Comparison of ENCODE assay signal across 25 cellular contexts in the genomic region with DNA sequence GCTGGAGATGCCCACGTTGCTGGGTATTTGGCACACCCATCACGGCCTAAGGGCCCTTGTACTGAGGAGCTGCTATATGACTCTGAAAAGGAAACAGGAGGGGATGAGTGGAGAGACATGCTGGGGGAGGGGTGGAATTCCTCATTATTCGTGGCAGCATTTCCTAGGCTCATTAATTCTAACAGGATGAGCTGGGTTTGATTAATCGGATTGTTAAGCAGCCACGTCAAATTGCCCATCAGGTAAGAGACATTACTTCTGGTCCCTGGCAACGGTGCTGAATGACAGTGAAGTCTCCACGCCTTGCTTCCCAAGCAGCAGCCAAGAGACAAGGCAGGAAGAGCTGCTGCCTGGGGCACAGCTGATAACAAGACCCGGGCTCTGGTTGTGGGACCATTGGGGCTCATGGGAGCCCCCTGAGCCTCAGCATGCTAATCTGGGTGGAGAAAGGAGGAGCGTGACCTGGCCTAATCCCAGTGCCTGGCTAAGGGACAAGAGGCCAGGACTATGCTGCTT.
DNase-seq lines count a peak whose midpoint lies in the region; ATAC-seq and TF ChIP-seq lines count a peak whose summit lies in the region.
"Had no signal": no experiment of that assay in that cellular context is flagged by ENCODE, and none has a peak within 500 bp of the region (broad histone marks: within the 10 kb centered on the region; RNA-seq: fewer than 3 reads in every experiment).

No MANE protein-coding gene starts in this region.

- TF ChIP-seq POLR2A in tibial nerve (IDR thresholded peaks at IDR 0.05), result no peak

- no peaks in the 10 kb centered on the region for H3K9me3 ChIP-seq in tibial nerve
- H3K9me3 ChIP-seq: esophagus muscularis mucosa, pancreas, testis had no signal

- no peaks in the 10 kb centered on the region for H3K4me1 Mint-ChIP-seq in activated CD8-positive, alpha-beta T cell treated with anti-CD3 and anti-CD28 coated beads, Interleukin-2, amount 10 ng/mL, durations not matched to agents 7 days and 5 days (ENCODE audit: low read depth)

- H3K4me3 ChIP-seq in tibial nerve, result no peak overlapping the region
- H3K4me3 ChIP-seq: esophagus muscularis mucosa, GM12878, GM23248, pancreas, testis had no signal

- CTCF ChIA-PET in activated CD8-positive, alpha-beta T cell treated with anti-CD3 and anti-CD28 coated beads, Interleukin-2, amount 10 ng/mL, durations not matched to agents 7 days and 5 days (lab: Charles Lee), result interaction anchor here (1.1 kb wide), 1 partner anchor 16 kb away, joined by 3 read pairs; no protein-coding TSS in a partner anchor

- POLR2A ChIA-PET in activated CD8-positive, alpha-beta T cell treated with anti-CD3 and anti-CD28 coated beads, Interleukin-2, amount 10 ng/mL, durations not matched to agents 7 days and 5 days (lab: Charles Lee), result no interaction called here

- H3K36me3 ChIP-seq in tibial nerve, result no peaks in the 10 kb centered on the region
- H3K36me3 ChIP-seq: esophagus muscularis mucosa, pancreas had no signal

- no peaks in the 10 kb centered on the region for H3K9me3 Mint-ChIP-seq in activated CD8-positive, alpha-beta T cell treated with anti-CD3 and anti-CD28 coated beads, Interleukin-2, amount 10 ng/mL, durations not matched to agents 7 days and 5 days (ENCODE audit: insufficient read depth)
- H3K9me3 Mint-ChIP-seq: activated T-cell treated with anti-CD3 and anti-CD28 coated beads, Interleukin-2, amount 50 U/mL, for 72 hours had no signal

- H3K27ac ChIP-seq in VCaP (peak overlapping the region; percentile 84), tibial nerve (no peak overlapping the region)
- H3K27ac ChIP-seq: esophagus muscularis mucosa, GM23248, KMS-11, pancreas, testis had no signal

- no peak for TF ChIP-seq EP300 in tibial nerve (IDR thresholded peaks at IDR 0.05)

- H3K36me3 Mint-ChIP-seq in activated CD8-positive, alpha-beta T cell treated with anti-CD3 and anti-CD28 coated beads, Interleukin-2, amount 10 ng/mL, durations not matched to agents 7 days and 5 days (ENCODE audit: low read depth), result no peaks in the 10 kb centered on the region
- H3K36me3 Mint-ChIP-seq: CD14-positive monocyte; naive thymus-derived CD4-positive, alpha-beta T cell had no signal

- WGBS in tibial nerve, 2 donors, result 37 to 44% methylated on average over 9 of the region's 9 CpGs

- ATAC-seq in HG03354 (IDR thresholded peaks at IDR 0.05; ENCODE audit: poor library complexity, severe bottlenecking, unreplicated experiment), result no peak
- ATAC-seq in activated CD8-positive, alpha-beta T cell treated with anti-CD3 and anti-CD28 coated beads, Interleukin-2, amount 10 ng/mL, durations not matched to agents 7 days and 5 days, result no peak
- ATAC-seq: activated T-cell treated with anti-CD3 and anti-CD28 coated beads, Interleukin-2, amount 50 U/mL, for 72 hours; GM12878; left cardiac atrium; naive thymus-derived CD4-positive, alpha-beta T cell; pancreas; T-helper 17 cell had no signal

- H3K27me3 Mint-ChIP-seq in activated CD8-positive, alpha-beta T cell treated with anti-CD3 and anti-CD28 coated beads, Interleukin-2, amount 10 ng/mL, durations not matched to agents 7 days and 5 days (ENCODE audit: low read depth), result no peaks in the 10 kb centered on the region
- H3K27me3 Mint-ChIP-seq: naive thymus-derived CD4-positive, alpha-beta T cell had no signal

- DNase-seq in CMK (ENCODE audit: low read depth) (peak; percentile 45), NCI-H2029 (lab: John Stamatoyannopoulos, UW) (peak; percentile 49), islet precursor cell (peak; percentile 64), tibial nerve (ENCODE audit: low spot score in 2 of 2) (no peak)
- DNase-seq in activated CD8-positive, alpha-beta T cell treated with anti-CD3 and anti-CD28 coated beads, Interleukin-2, amount 10 ng/mL, durations not matched to agents 7 days and 5 days, result no peak
- no peak for DNase-seq in activated CD8-positive, alpha-beta memory T cell treated with anti-CD3 and anti-CD28 coated beads, Interleukin-2, amount 50 U/mL, for 48 hours
- DNase-seq: ACHN; activated CD4-positive, CD25-positive, alpha-beta regulatory T cell treated with anti-CD3 and anti-CD28 coated beads, Interleukin-2, amount 50 U/mL, for 72 hours; activated CD8-positive, alpha-beta memory T cell treated with anti-CD3 and anti-CD28 coated beads for 24 hours; activated naive CD4-positive, alpha-beta T cell treated with anti-CD3 and anti-CD28 coated beads, Interleukin-2, amount 50 U/mL, for 16 hours; activated T-cell treated with anti-CD3 and anti-CD28 coated beads, Interleukin-2, amount 50 U/mL, for 72 hours; anterior cingulate cortex; GM23248; left cardiac atrium; naive thymus-derived CD4-positive, alpha-beta T cell; NCI-H1092; pancreas; T-helper 17 cell; testis had no signal

- H3K4me1 ChIP-seq in tibial nerve, result no peaks in the 10 kb centered on the region
- H3K4me1 ChIP-seq: esophagus muscularis mucosa, pancreas, testis had no signal

- no peak for TF ChIP-seq CTCF in VCaP (conservative IDR thresholded peaks at IDR 0.05)
- TF ChIP-seq CTCF in tibial nerve (IDR thresholded peaks at IDR 0.05), result no peak

- H3K27ac Mint-ChIP-seq in activated CD8-positive, alpha-beta T cell treated with anti-CD3 and anti-CD28 coated beads, Interleukin-2, amount 10 ng/mL, durations not matched to agents 7 days and 5 days, result no peak overlapping the region
- H3K27ac Mint-ChIP-seq: activated T-cell treated with anti-CD3 and anti-CD28 coated beads, Interleukin-2, amount 50 U/mL, for 72 hours; T-helper 17 cell had no signal

- no peak overlapping the region for H3K4me3 Mint-ChIP-seq in activated CD8-positive, alpha-beta T cell treated with anti-CD3 and anti-CD28 coated beads, Interleukin-2, amount 10 ng/mL, durations not matched to agents 7 days and 5 days
- H3K4me3 Mint-ChIP-seq: activated T-cell treated with anti-CD3 and anti-CD28 coated beads, Interleukin-2, amount 50 U/mL, for 72 hours; CD14-positive monocyte; naive thymus-derived CD4-positive, alpha-beta T cell; T-helper 17 cell had no signal

- H3K27me3 ChIP-seq in tibial nerve, result no peaks in the 10 kb centered on the region
- H3K27me3 ChIP-seq: pancreas, testis had no signal

Comparison
In these comparisons a context has a peak if more than half of its experiments do, and no peak if none do; other contexts are left out.
1. DNase-seq: peak in CMK (single experiment), NCI-H2029 (single experiment) and islet precursor cell (single experiment); none in activated CD8-positive, alpha-beta T cell treated with anti-CD3 and anti-CD28 coated beads, Interleukin-2, amount 10 ng/mL, durations not matched to agents 7 days and 5 days (single experiment), tibial nerve (0 of 2) and activated CD8-positive, alpha-beta memory T cell treated with anti-CD3 and anti-CD28 coated beads, Interleukin-2, amount 50 U/mL, for 48 hours (single experiment).